In the genomic region with DNA sequence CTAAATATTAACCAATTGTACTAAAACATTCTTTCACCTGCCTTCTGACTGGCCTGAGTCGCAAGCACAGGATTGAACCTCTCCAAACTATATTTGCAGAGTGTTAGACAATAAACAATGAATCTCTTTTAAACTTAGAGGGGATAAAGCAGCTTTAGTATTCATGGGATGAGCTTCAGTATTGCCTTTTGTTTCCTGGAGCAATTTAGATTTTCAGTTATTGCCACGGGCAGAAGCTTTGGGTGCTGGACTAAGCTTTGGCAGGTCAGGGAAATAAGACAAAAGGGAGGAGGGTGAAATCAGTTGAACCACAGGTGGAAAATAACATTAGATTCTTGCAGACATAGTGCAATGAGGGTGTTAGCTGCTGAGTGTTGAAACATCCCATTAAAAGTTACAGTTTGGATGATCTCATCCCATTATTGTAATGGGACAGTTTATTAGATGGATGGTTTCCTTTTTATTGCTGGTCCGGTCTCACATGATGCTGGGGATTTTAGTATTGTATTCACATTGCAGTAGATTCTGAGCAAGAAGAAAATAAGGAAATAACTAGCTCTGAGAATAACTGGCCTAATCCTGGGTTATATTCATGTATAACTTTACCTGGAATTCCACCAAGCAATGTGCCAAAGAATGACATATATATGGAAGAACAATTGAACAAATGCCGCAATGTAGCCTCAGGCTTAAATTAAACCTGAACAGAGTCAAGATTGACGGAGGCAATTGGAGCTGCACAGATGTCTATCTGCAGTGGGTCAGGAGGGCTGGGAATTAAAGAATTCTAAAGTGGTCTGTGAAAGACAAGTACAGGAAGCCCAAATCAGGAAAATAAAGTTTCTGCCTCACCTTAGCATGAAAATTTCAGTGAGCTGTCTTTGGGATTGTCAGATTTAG, we compare ENCODE assay signal across 24 cellular contexts.
DNase-seq lines count a peak whose midpoint lies in the region; ATAC-seq and TF ChIP-seq lines count a peak whose summit lies in the region.
"Had no signal": no experiment of that assay in that cellular context is flagged by ENCODE, and none has a peak within 500 bp of the region (broad histone marks: within the 10 kb centered on the region; RNA-seq: fewer than 3 reads in every experiment).

No MANE protein-coding gene starts in this region.

- peak; percentile 85 for ATAC-seq in esophagus mucosa
- ATAC-seq: GM12878, HepG2, Right ventricle myocardium inferior had no signal

- no peaks in the 10 kb centered on the region for H3K4me1 ChIP-seq in tibial nerve
- H3K4me1 ChIP-seq: BE2C had no signal

- no peak overlapping the region for H3K27ac ChIP-seq in tibial nerve

- 58 to 67% methylated on average over 5 of the region's 5 CpGs for WGBS in tibial nerve, 2 donors

- no peaks in the 10 kb centered on the region for H3K36me3 ChIP-seq in tibial nerve
- H3K36me3 ChIP-seq: BE2C had no signal

- DNase-seq in NOMO-1 treated with DMSO at 0.1 percent for 48 hours (lab: John Stamatoyannopoulos, UW; ENCODE audit: unreplicated experiment): peak; percentile 25
- DNase-seq in midbrain (lab: John Stamatoyannopoulos, UW): peak; percentile 9
- DNase-seq in tibial nerve (ENCODE audit: low spot score in 2 of 2): no peak
- no peak for DNase-seq in activated CD4-positive, alpha-beta T cell treated with anti-CD3 and anti-CD28 coated beads for 1 hour
- no peak for DNase-seq in GM13976 (ENCODE audit: low spot score)
- DNase-seq in NCI-H1048 (lab: John Stamatoyannopoulos, UW): no peak
- DNase-seq: BE2C; CD8-positive, alpha-beta memory T cell; DMS 273 treated with DMSO at 0.1 percent for 48 hours; DMS79; EL; GDM1; GOT3; HCEC 1CT; Karpas-422; NCI-H1105; NCI-H1436 treated with DMSO at 0.1 percent for 48 hours; NCI-H187 treated with DMSO at 0.1 percent for 48 hours; NCI-H2107; T-helper 1 cell had no signal

- H3K27me3 ChIP-seq in tibial nerve: no peaks in the 10 kb centered on the region
- H3K27me3 ChIP-seq: BE2C had no signal

- H3K9me3 ChIP-seq in tibial nerve: peaks cover 0 to 11% (median 0%) of the 10 kb centered on the region in 4 donors
- H3K9me3 ChIP-seq: BE2C had no signal

- TF ChIP-seq EP300 in tibial nerve (IDR thresholded peaks at IDR 0.05): no peak

- no peak overlapping the region for H3K4me3 ChIP-seq in tibial nerve
- H3K4me3 ChIP-seq: GM12878 had no signal

- TF ChIP-seq POLR2A in tibial nerve (IDR thresholded peaks at IDR 0.05): no peak

- in situ Hi-C loops in GM13976 (cut with MboI; ENCODE audit: low sequenced_read_pairs, unreplicated experiment): no loop called here

- TF ChIP-seq CTCF in tibial nerve (IDR thresholded peaks at IDR 0.05): no peak
- no peak for TF ChIP-seq CTCF in GM13976 (IDR thresholded peaks at IDR 0.05; ENCODE audit: borderline replicate concordance, control extremely low read depth, extremely low read depth, insufficient read depth, missing control alignments)

Comparison
In these comparisons a context has a peak if more than half of its experiments do, and no peak if none do; other contexts are left out.
1. DNase-seq: peak in NOMO-1 treated with DMSO at 0.1 percent for 48 hours (single experiment) and midbrain (single experiment); none in tibial nerve (0 of 2), activated CD4-positive, alpha-beta T cell treated with anti-CD3 and anti-CD28 coated beads for 1 hour (single experiment), GM13976 (single experiment) and NCI-H1048 (single experiment).